ENCODE assay signal across 33 cellular contexts in the genomic region with DNA sequence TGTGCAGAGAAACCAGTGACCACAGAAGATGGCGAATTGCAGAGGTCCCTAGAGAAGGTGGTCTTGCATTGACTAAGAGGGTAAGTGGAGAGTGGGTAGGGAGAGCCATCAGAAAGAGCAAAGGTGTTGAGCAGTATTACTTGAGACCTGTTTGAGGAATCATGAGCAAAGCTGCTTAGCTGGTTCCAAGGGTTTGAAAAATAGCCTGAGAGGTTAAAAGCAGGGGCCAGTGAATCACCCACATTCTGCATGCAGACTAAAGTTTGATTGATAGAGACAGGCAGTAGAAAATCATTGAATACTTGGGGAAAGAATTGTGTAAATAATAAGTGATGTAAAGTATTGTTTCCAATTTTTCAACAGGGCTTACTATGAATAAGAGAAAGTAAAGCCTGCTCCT. TPM values are rescaled to one million over a fixed set of nuclear protein-coding genes. Genes with fewer than 3 reads are reported as not detected.
"Had no signal": no experiment of that assay in that cellular context is flagged by ENCODE, and none has a peak within 500 bp of the region (broad histone marks: within the 10 kb centered on the region; RNA-seq: fewer than 3 reads in every experiment).

No MANE protein-coding gene starts in this region.

- H3K4me1 Mint-ChIP-seq: activated CD4-positive, alpha-beta T cell treated with anti-CD3 and anti-CD28 coated beads, Interleukin-2, amount 10 ng/mL, durations not matched to agents 7 days and 5 days; activated T-helper 17 cell treated with anti-CD3 and anti-CD28 coated beads, Interleukin-2, amount 50 U/mL, for 72 hours had no signal

- H3K36me3 ChIP-seq: brain microvascular endothelial cell had no signal

- H3K27me3 Mint-ChIP-seq: activated CD4-positive, alpha-beta T cell treated with anti-CD3 and anti-CD28 coated beads, Interleukin-2, amount 10 ng/mL, durations not matched to agents 7 days and 5 days had no signal

- FAIRE-seq: astrocyte had no signal

- H3K27ac ChIP-seq: brain microvascular endothelial cell, SK-N-MC, VCaP had no signal

- H3K4me3 Mint-ChIP-seq: activated CD4-positive, alpha-beta memory T cell treated with anti-CD3 and anti-CD28 coated beads for 36 hours; activated CD4-positive, alpha-beta T cell treated with anti-CD3 and anti-CD28 coated beads, Interleukin-2, amount 10 ng/mL, durations not matched to agents 7 days and 5 days; activated naive CD4-positive, alpha-beta T cell treated with anti-CD3 and anti-CD28 coated beads for 36 hours; activated naive CD8-positive, alpha-beta T cell; activated T-helper 17 cell treated with anti-CD3 and anti-CD28 coated beads, Interleukin-2, amount 50 U/mL, for 72 hours had no signal

- H3K27ac Mint-ChIP-seq: activated CD4-positive, alpha-beta memory T cell treated with anti-CD3 and anti-CD28 coated beads for 36 hours; activated CD4-positive, alpha-beta T cell treated with anti-CD3 and anti-CD28 coated beads, Interleukin-2, amount 10 ng/mL, durations not matched to agents 7 days and 5 days; activated naive CD4-positive, alpha-beta T cell treated with anti-CD3 and anti-CD28 coated beads for 36 hours; activated naive CD8-positive, alpha-beta T cell; activated T-helper 17 cell treated with anti-CD3 and anti-CD28 coated beads, Interleukin-2, amount 50 U/mL, for 72 hours had no signal

- H3K27me3 ChIP-seq: brain microvascular endothelial cell had no signal

- H3K4me3 ChIP-seq: SK-N-MC had no signal

- ATAC-seq: Panc1, Right ventricle myocardium inferior had no signal

- H3K36me3 Mint-ChIP-seq: activated CD4-positive, alpha-beta memory T cell treated with anti-CD3 and anti-CD28 coated beads for 36 hours; activated naive CD8-positive, alpha-beta T cell had no signal

- DNase-seq: activated CD4-positive, alpha-beta memory T cell treated with anti-CD3 and anti-CD28 coated beads for 36 hours; activated CD4-positive, alpha-beta T cell treated with anti-CD3 and anti-CD28 coated beads, Interleukin-2, amount 10 ng/mL, durations not matched to agents 7 days and 5 days; activated CD4-positive, CD25-positive, alpha-beta regulatory T cell; activated CD8-positive, alpha-beta memory T cell treated with anti-CD3 and anti-CD28 coated beads for 24 hours; activated gamma-delta T cell; activated naive CD4-positive, alpha-beta T cell treated with anti-CD3 and anti-CD28 coated beads for 36 hours; activated T-cell treated with anti-CD3 and anti-CD28 coated beads, Interleukin-2, amount 50 U/mL, for 48 hours; amygdala; brain microvascular endothelial cell; Kasumi-1; KBM-7; NCI-H1048; NCI-H146; NCI-H1930; NCI-H2171; NCI-H2227 treated with DMSO at 0.1 percent for 48 hours; NCI-H526 treated with DMSO at 0.1 percent for 48 hours; NCI-H82; NK-92 treated with Interleukin-12 subunit alpha and Interleukin-12 subunit beta, amount 100 ng/mL, for 24 hours; OCI-M1; RPMI8226; T-helper 1 cell had no signal

- H3K9me3 Mint-ChIP-seq: activated CD4-positive, alpha-beta memory T cell treated with anti-CD3 and anti-CD28 coated beads for 36 hours; activated CD4-positive, alpha-beta T cell treated with anti-CD3 and anti-CD28 coated beads, Interleukin-2, amount 10 ng/mL, durations not matched to agents 7 days and 5 days; activated naive CD4-positive, alpha-beta T cell treated with anti-CD3 and anti-CD28 coated beads for 36 hours; activated T-helper 17 cell treated with anti-CD3 and anti-CD28 coated beads, Interleukin-2, amount 50 U/mL, for 72 hours had no signal

RNA-seq across cellular contexts. Expression of gene KCNJ16, which starts 34.0 kb away (rescaled TPM):
- total RNA-seq: activated CD4-positive, alpha-beta memory T cell treated with anti-CD3 and anti-CD28 coated beads for 36 hours; activated CD4-positive, alpha-beta T cell treated with anti-CD3 and anti-CD28 coated beads, Interleukin-2, amount 10 ng/mL, durations not matched to agents 7 days and 5 days; activated naive CD4-positive, alpha-beta T cell treated with anti-CD3 and anti-CD28 coated beads for 36 hours; activated T-helper 17 cell treated with anti-CD3 and anti-CD28 coated beads, Interleukin-2, amount 50 U/mL, for 72 hours; cardiac septum; M059J; NCI-H460; Right ventricle myocardium inferior; T-helper 2 cell treated with Interferon-gamma antibody and Interleukin-4, amounts not matched to agents 100 ng/mL and 5 ng/mL, for 36 hours had no signal
